In the genomic region with DNA sequence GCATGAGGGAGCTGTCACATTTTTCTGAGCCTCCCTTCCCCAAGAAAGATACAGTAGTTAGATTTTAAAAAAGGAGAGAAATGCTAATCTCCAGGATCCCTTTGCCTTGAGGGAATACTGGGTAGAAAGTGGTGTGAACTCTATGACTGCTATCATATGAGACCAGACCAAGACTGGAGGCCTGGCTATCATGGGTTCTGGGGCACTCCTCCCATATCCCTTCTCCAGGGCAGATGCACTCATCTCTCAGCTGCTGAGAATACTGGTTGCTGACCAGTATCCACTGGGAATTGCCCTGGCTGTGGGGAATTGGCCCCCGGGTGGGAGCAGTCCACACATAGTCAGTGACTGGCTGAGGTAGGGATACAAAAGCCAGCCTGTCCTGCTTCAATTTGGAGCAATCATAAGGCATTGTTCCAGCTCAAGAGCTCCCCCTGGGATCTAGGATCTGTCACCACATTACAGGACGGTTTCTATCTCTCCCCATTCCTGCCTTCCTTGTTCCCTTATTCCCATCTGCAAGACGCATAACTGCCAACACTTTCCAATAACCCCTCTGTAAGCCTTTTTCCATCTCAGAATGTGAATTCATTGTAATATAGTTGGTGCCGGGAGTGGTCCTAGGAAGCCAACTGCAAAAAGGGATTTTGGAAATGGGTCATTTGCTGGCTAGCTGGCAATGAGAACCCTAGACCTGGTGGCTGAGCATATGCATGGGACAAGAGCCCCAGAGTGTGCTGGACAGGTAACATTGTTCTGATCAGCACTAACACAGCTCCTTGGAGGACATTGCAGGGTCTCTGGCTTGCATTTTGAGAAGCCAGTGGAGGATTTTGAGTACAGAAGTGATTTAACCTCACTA, we compare ENCODE assay signal across 9 cellular contexts. TPM values are rescaled to one million over a fixed set of nuclear protein-coding genes. Genes with fewer than 3 reads are reported as not detected.
A peak's percentile ranks its signal among the peaks of the same experiment; 100 is the strongest.
DNase-seq lines count a peak whose midpoint lies in the region; ATAC-seq and TF ChIP-seq lines count a peak whose summit lies in the region.
"Had no signal": no experiment of that assay in that cellular context is flagged by ENCODE, and none has a peak within 500 bp of the region (broad histone marks: within the 10 kb centered on the region; RNA-seq: fewer than 3 reads in every experiment).

No MANE protein-coding gene starts in this region.

- ATAC-seq in lung (ENCODE audit: insufficient read depth, low FRiP score) (peak; percentile 56), HG03520 (IDR thresholded peaks at IDR 0.05; ENCODE audit: unreplicated experiment) (no peak), GM19023 (IDR thresholded peaks at IDR 0.05; ENCODE audit: unreplicated experiment) (no peak)

- in situ Hi-C loops in ACHN (cut with HindIII; ENCODE audit: low pct_ligation_motif_present, low pct_unique_long_range_greater_than_20kb, low sequenced_read_pairs) = no loop called here

- intact Hi-C loops in posterior vena cava (cut with DNase I) = no loop called here

- H3K4me3 Mint-ChIP-seq in chondrocyte (ENCODE audit: unreplicated experiment) = no peak overlapping the region
- H3K4me3 Mint-ChIP-seq: central memory CD8-positive, alpha-beta T cell had no signal

- H3K36me3 ChIP-seq in lung (ENCODE audit: control insufficient read depth in 2 of 2, insufficient read depth in 2 of 2, low read length in 2 of 2) = no peaks in the 10 kb centered on the region

- peak; percentile 50 for DNase-seq in ACHN
- DNase-seq in NCI-H748 treated with DMSO at 0.1 percent for 48 hours (lab: John Stamatoyannopoulos, UW) = peak; percentile 16
- no peak for DNase-seq in chondrocyte (ENCODE audit: low spot score)
- DNase-seq in lung (ENCODE audit: low spot score) = peak; percentile 41
- DNase-seq in posterior vena cava (ENCODE audit: low spot score) = no peak

- H3K4me3 ChIP-seq in lung = no peak overlapping the region

- peaks cover 2% of the 10 kb centered on the region for H3K36me3 Mint-ChIP-seq in chondrocyte (ENCODE audit: low read depth)

- H3K27ac ChIP-seq in lung (ENCODE audit: low read depth in 1 of 2, low read length in 1 of 2) = no peak overlapping the region

- TF ChIP-seq CTCF in GM12872 (IDR thresholded peaks at IDR 0.05; ENCODE audit: insufficient read depth, low read depth, low read length) (peak; percentile 69), chondrocyte (IDR thresholded peaks at IDR 0.05) (peak; percentile 79), lung (IDR thresholded peaks at IDR 0.05; ENCODE audit: control extremely low read depth, extremely low read depth) (peak; percentile 38)

- H3K9me3 Mint-ChIP-seq in chondrocyte (ENCODE audit: low read depth) = no peaks in the 10 kb centered on the region

- no peak overlapping the region for H3K27ac Mint-ChIP-seq in chondrocyte (ENCODE audit: unreplicated experiment)

- H3K27me3 ChIP-seq in lung (ENCODE audit: control insufficient read depth, insufficient read depth) = no peaks in the 10 kb centered on the region

- H3K4me1 ChIP-seq in lung (ENCODE audit: control insufficient read depth in 2 of 2, insufficient read depth in 2 of 2, low read length in 2 of 2) = peaks cover 0 to 5% of the 10 kb centered on the region in 2 donors

- WGBS in lung, 2 donors = 54 to 58% methylated on average over 4 of the region's 4 CpGs

- H3K4me1 Mint-ChIP-seq in chondrocyte (ENCODE audit: low read depth) = no peaks in the 10 kb centered on the region

- peaks cover 29% of the 10 kb centered on the region for H3K27me3 Mint-ChIP-seq in chondrocyte (ENCODE audit: low read depth)

- H3K9me3 ChIP-seq in lung (ENCODE audit: control insufficient read depth in 2 of 2, insufficient read depth in 1 of 2, low read length in 1 of 2) = peaks cover 0 to 3% of the 10 kb centered on the region in 2 donors

RNA-seq across cellular contexts. Expression of a gene that starts 35.4 kb away (rescaled TPM):
- total RNA-seq in chondrocyte = 2.4 to 3.1 TPM (median 2.6 TPM) in 3 replicates
- 10 to 100 TPM in 1 of 2 donors, 1 to 10 TPM in 1; 7.7 to 19.7 TPM for total RNA-seq in lung
- polyA plus RNA-seq in lung = 1 to 10 TPM; 2.4 to 3.1 TPM
- total RNA-seq in posterior vena cava = 10 to 100 TPM; 48.4 to 55.2 TPM

Comparison
In these comparisons a context has a peak if more than half of its experiments do, and no peak if none do; other contexts are left out.
1. DNase-seq: peak in ACHN (single experiment), NCI-H748 treated with DMSO at 0.1 percent for 48 hours (single experiment) and lung (single experiment); none in chondrocyte (single experiment) and posterior vena cava (single experiment).
2. Peak in every context shown above with its lines, with median percentiles within 50 percentile points of each other: CTCF ChIP-seq.